1 cellular context compared by ENCODE assay signal in the genomic region with DNA sequence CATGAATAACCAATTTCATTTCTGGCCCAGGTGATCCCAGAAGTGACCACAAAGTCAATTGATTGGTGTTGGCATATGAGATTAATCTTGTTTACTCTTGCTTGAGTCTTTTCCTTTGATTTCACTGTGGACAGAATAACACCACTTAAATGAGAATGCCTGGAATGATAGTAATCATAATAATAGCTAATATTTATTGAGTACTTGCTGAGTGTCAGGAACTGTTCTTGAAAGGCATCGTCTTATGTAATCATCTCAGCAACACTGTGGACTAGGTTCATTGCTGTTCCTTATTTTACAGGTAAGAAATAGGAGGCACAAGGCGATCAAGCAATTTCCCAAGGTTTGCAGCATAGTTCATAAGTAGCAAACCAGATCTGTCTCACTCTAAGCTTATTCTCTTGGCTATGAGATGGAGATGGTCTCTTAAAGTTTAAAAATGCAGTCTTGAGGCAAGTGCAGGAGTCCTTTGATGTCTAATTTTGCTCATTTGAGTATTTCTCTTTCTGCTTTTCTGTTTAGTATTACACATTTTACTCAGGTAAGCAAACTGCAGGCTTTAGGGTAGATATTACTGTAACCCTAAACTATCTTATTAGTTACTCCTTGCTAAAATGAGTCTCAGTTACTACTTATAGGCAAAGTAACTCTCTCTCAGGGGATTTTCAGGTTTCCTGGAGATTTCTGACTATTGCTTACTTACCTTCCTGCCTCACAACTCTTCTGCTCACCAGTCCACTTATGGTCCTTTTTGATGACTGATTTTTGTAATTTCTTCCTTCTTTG.
TF ChIP-seq lines count a peak whose summit lies in the region.

No MANE protein-coding gene starts in this region.

TF ChIP-seq in HepG2, 621 proteins besides CTCF, POLR2A, EP300 and RAD21 (continued from another document and continues in another):
- TF ChIP-seq ZNF253 (CRISPR knock-in tag; IDR thresholded peaks at IDR 0.05; ENCODE audit: borderline replicate concordance): no peak
- TF ChIP-seq ZNF589 (CRISPR knock-in tag; conservative IDR thresholded peaks at IDR 0.05): no peak
- no peak for TF ChIP-seq ZNF766 (CRISPR knock-in tag; IDR thresholded peaks at IDR 0.05; ENCODE audit: borderline replicate concordance)
- TF ChIP-seq, protein P1, sequence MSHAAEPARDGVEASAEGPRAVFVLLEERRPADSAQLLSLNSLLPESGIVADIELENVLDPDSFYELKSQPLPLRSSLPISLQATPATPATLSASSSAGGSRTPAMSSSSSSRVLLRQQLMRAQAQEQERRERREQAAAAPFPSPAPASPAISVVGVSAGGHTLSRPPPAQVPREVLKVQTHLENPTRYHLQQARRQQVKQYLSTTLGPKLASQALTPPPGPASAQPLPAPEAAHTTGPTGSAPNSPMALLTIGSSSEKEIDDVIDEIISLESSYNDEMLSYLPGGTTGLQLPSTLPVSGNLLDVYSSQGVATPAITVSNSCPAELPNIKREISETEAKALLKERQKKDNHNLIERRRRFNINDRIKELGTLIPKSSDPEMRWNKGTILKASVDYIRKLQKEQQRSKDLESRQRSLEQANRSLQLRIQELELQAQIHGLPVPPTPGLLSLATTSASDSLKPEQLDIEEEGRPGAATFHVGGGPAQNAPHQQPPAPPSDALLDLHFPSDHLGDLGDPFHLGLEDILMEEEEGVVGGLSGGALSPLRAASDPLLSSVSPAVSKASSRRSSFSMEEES (CRISPR knock-in tag; IDR thresholded peaks at IDR 0.05): peak; percentile 84
- TF ChIP-seq ZBTB21 (CRISPR knock-in tag; IDR thresholded peaks at IDR 0.05): peak; percentile 35; the same call in 1 of the 2 replicates
- TF ChIP-seq, protein P2, sequence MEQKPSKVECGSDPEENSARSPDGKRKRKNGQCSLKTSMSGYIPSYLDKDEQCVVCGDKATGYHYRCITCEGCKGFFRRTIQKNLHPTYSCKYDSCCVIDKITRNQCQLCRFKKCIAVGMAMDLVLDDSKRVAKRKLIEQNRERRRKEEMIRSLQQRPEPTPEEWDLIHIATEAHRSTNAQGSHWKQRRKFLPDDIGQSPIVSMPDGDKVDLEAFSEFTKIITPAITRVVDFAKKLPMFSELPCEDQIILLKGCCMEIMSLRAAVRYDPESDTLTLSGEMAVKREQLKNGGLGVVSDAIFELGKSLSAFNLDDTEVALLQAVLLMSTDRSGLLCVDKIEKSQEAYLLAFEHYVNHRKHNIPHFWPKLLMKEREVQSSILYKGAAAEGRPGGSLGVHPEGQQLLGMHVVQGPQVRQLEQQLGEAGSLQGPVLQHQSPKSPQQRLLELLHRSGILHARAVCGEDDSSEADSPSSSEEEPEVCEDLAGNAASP (CRISPR knock-in tag; IDR thresholded peaks at IDR 0.05; ENCODE audit: borderline replicate concordance): peak; percentile 12; the same call in 1 of the 2 replicates
- TF ChIP-seq SKI (IDR thresholded peaks at IDR 0.05; ENCODE audit: partially characterized antibody): peak; percentile 49
- no peak for TF ChIP-seq ZNF558 (CRISPR knock-in tag; IDR thresholded peaks at IDR 0.05; ENCODE audit: borderline replicate concordance)
- TF ChIP-seq, protein P3, sequence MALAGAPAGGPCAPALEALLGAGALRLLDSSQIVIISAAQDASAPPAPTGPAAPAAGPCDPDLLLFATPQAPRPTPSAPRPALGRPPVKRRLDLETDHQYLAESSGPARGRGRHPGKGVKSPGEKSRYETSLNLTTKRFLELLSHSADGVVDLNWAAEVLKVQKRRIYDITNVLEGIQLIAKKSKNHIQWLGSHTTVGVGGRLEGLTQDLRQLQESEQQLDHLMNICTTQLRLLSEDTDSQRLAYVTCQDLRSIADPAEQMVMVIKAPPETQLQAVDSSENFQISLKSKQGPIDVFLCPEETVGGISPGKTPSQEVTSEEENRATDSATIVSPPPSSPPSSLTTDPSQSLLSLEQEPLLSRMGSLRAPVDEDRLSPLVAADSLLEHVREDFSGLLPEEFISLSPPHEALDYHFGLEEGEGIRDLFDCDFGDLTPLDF (CRISPR knock-in tag; IDR thresholded peaks at IDR 0.05): no peak
- TF ChIP-seq ZNF747 (CRISPR knock-in tag; IDR thresholded peaks at IDR 0.05; ENCODE audit: borderline replicate concordance): no peak
- TF ChIP-seq MTF1 (CRISPR knock-in tag; IDR thresholded peaks at IDR 0.05): no peak
- TF ChIP-seq, protein P4, sequence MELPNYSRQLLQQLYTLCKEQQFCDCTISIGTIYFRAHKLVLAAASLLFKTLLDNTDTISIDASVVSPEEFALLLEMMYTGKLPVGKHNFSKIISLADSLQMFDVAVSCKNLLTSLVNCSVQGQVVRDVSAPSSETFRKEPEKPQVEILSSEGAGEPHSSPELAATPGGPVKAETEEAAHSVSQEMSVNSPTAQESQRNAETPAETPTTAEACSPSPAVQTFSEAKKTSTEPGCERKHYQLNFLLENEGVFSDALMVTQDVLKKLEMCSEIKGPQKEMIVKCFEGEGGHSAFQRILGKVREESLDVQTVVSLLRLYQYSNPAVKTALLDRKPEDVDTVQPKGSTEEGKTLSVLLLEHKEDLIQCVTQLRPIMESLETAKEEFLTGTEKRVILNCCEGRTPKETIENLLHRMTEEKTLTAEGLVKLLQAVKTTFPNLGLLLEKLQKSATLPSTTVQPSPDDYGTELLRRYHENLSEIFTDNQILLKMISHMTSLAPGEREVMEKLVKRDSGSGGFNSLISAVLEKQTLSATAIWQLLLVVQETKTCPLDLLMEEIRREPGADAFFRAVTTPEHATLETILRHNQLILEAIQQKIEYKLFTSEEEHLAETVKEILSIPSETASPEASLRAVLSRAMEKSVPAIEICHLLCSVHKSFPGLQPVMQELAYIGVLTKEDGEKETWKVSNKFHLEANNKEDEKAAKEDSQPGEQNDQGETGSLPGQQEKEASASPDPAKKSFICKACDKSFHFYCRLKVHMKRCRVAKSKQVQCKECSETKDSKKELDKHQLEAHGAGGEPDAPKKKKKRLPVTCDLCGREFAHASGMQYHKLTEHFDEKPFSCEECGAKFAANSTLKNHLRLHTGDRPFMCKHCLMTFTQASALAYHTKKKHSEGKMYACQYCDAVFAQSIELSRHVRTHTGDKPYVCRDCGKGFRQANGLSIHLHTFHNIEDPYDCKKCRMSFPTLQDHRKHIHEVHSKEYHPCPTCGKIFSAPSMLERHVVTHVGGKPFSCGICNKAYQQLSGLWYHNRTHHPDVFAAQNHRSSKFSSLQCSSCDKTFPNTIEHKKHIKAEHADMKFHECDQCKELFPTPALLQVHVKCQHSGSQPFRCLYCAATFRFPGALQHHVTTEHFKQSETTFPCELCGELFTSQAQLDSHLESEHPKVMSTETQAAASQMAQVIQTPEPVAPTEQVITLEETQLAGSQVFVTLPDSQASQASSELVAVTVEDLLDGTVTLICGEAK (IDR thresholded peaks at IDR 0.05): no peak
- TF ChIP-seq, protein P4 (CRISPR knock-in tag; IDR thresholded peaks at IDR 0.05): no peak
- TF ChIP-seq HNRNPUL1 (IDR thresholded peaks at IDR 0.05; ENCODE audit: low read depth, low read length): no peak
- TF ChIP-seq, protein P5, sequence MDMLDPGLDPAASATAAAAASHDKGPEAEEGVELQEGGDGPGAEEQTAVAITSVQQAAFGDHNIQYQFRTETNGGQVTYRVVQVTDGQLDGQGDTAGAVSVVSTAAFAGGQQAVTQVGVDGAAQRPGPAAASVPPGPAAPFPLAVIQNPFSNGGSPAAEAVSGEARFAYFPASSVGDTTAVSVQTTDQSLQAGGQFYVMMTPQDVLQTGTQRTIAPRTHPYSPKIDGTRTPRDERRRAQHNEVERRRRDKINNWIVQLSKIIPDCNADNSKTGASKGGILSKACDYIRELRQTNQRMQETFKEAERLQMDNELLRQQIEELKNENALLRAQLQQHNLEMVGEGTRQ (IDR thresholded peaks at IDR 0.05; ENCODE audit: low read depth, low read length): no peak
- TF ChIP-seq, protein P5 (CRISPR knock-in tag; IDR thresholded peaks at IDR 0.05; ENCODE audit: borderline replicate concordance): no peak
- no peak for TF ChIP-seq NONO (IDR thresholded peaks at IDR 0.05)
- peak; percentile 42; the same call in 1 of the 2 replicates for TF ChIP-seq NONO (CRISPR knock-in tag; conservative IDR thresholded peaks at IDR 0.05)
- TF ChIP-seq FOXK1 (CRISPR knock-in tag; IDR thresholded peaks at IDR 0.05; ENCODE audit: borderline replicate concordance, low read depth): peak; percentile 96
- TF ChIP-seq EED (CRISPR knock-in tag; IDR thresholded peaks at IDR 0.05): no peak
- peak; percentile 78; the same call in 1 of the 2 replicates for TF ChIP-seq NCOR1 (IDR thresholded peaks at IDR 0.05; ENCODE audit: borderline replicate concordance, low read length)
- TF ChIP-seq, protein P6, sequence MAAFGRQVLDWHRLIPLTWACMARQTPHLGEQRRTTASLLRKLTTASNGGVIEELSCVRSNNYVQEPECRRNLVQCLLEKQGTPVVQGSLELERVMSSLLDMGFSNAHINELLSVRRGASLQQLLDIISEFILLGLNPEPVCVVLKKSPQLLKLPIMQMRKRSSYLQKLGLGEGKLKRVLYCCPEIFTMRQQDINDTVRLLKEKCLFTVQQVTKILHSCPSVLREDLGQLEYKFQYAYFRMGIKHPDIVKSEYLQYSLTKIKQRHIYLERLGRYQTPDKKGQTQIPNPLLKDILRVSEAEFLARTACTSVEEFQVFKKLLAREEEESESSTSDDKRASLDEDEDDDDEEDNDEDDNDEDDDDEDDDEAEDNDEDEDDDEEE (CRISPR knock-in tag; IDR thresholded peaks at IDR 0.05): no peak
- peak; percentile 92 for TF ChIP-seq DPF2 (CRISPR knock-in tag; IDR thresholded peaks at IDR 0.05; ENCODE audit: borderline replicate concordance, low read depth)
- peak; percentile 92 for TF ChIP-seq RXRB (CRISPR knock-in tag; IDR thresholded peaks at IDR 0.05; ENCODE audit: borderline replicate concordance)
- TF ChIP-seq MXD4 (CRISPR knock-in tag; IDR thresholded peaks at IDR 0.05): peak; percentile 61
- peak; percentile 59; the same call in 1 of the 2 replicates for TF ChIP-seq KDM1A (CRISPR knock-in tag; IDR thresholded peaks at IDR 0.05)
- no peak for TF ChIP-seq ZNF251 (CRISPR knock-in tag; IDR thresholded peaks at IDR 0.05)
- no peak for TF ChIP-seq ZNF644 (CRISPR knock-in tag; IDR thresholded peaks at IDR 0.05; ENCODE audit: low read depth)
- TF ChIP-seq ZBTB42 (CRISPR knock-in tag; IDR thresholded peaks at IDR 0.05): no peak
- TF ChIP-seq KMT2A (CRISPR knock-in tag; IDR thresholded peaks at IDR 0.05): peak; percentile 46; the same call in 1 of the 2 replicates
- TF ChIP-seq PAWR (CRISPR knock-in tag; IDR thresholded peaks at IDR 0.05; ENCODE audit: borderline replicate concordance): no peak
- no peak for TF ChIP-seq ZNF619 (CRISPR knock-in tag; IDR thresholded peaks at IDR 0.05)
- no peak for TF ChIP-seq SALL2 (CRISPR knock-in tag; IDR thresholded peaks at IDR 0.05)
- TF ChIP-seq ZNF264 (CRISPR knock-in tag; IDR thresholded peaks at IDR 0.05): no peak; the same call in 1 of the 2 replicates
- TF ChIP-seq ZSCAN30 (CRISPR knock-in tag; IDR thresholded peaks at IDR 0.05): no peak
- TF ChIP-seq ZNF337 (CRISPR knock-in tag; IDR thresholded peaks at IDR 0.05; ENCODE audit: borderline replicate concordance, low read depth): no peak
- no peak for TF ChIP-seq NFYC (CRISPR knock-in tag; IDR thresholded peaks at IDR 0.05)
- no peak for TF ChIP-seq EHMT2 (IDR thresholded peaks at IDR 0.05; ENCODE audit: borderline replicate concordance, low read depth, low read length)
- TF ChIP-seq, protein P7, sequence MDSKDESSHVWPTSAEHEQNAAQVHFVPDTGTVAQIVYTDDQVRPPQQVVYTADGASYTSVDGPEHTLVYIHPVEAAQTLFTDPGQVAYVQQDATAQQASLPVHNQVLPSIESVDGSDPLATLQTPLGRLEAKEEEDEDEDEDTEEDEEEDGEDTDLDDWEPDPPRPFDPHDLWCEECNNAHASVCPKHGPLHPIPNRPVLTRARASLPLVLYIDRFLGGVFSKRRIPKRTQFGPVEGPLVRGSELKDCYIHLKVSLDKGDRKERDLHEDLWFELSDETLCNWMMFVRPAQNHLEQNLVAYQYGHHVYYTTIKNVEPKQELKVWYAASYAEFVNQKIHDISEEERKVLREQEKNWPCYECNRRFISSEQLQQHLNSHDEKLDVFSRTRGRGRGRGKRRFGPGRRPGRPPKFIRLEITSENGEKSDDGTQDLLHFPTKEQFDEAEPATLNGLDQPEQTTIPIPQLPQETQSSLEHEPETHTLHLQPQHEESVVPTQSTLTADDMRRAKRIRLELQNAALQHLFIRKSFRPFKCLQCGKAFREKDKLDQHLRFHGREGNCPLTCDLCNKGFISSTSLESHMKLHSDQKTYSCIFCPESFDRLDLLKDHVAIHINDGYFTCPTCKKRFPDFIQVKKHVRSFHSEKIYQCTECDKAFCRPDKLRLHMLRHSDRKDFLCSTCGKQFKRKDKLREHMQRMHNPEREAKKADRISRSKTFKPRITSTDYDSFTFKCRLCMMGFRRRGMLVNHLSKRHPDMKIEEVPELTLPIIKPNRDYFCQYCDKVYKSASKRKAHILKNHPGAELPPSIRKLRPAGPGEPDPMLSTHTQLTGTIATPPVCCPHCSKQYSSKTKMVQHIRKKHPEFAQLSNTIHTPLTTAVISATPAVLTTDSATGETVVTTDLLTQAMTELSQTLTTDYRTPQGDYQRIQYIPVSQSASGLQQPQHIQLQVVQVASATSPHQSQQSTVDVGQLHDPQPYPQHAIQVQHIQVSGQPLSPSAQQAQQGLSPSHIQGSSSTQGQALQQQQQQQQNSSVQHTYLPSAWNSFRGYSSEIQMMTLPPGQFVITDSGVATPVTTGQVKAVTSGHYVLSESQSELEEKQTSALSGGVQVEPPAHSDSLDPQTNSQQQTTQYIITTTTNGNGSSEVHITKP (CRISPR knock-in tag; IDR thresholded peaks at IDR 0.05; ENCODE audit: low read depth): no peak
